In genomic region chr6:130076512-130076911, GRCh38 we compare ENCODE assay signal across 12 cellular contexts. TPM values are rescaled to one million over a fixed set of nuclear protein-coding genes. Genes with fewer than 3 reads are reported as not detected.
DNase-seq lines count a peak whose midpoint lies in the region; ATAC-seq, FAIRE-seq and TF ChIP-seq lines count a peak whose summit lies in the region.
"Had no signal": no experiment of that assay in that cellular context is flagged by ENCODE, and none has a peak within 500 bp of the region (broad histone marks: within the 10 kb centered on the region; RNA-seq: fewer than 3 reads in every experiment).

No MANE protein-coding gene starts in this region.

- POLR2A ChIA-PET in PC-9 (lab: Charles Lee; ENCODE audit: unreplicated experiment): no interaction called here

- CTCF ChIA-PET in PC-9 (lab: Charles Lee): no interaction called here

- H3K36me3 ChIP-seq in PC-9 (ENCODE audit: low read depth): no peaks in the 10 kb centered on the region
- no peaks in the 10 kb centered on the region for H3K36me3 ChIP-seq in fibroblast of lung (ENCODE audit: control insufficient read depth, insufficient read depth, low read length)
- H3K36me3 ChIP-seq: brain microvascular endothelial cell had no signal

- no peak overlapping the region for H3K4me2 ChIP-seq in PC-9
- H3K4me2 ChIP-seq in fibroblast of lung (ENCODE audit: extremely low read depth, insufficient read depth, low read length): no peak overlapping the region

- DNase-seq in PC-9: no peak
- peak; percentile 3 to 46 for DNase-seq in fibroblast of lung (ENCODE audit: low read depth in 2 of 2)
- no peak for DNase-seq in ecto neural progenitor cell (ENCODE audit: low spot score)
- no peak for DNase-seq in frontal cortex (ENCODE audit: low spot score in 2 of 2)
- DNase-seq: brain microvascular endothelial cell, GOT3 had no signal

- H3K9me3 ChIP-seq in PC-9 (ENCODE audit: insufficient read depth, low read depth) (no peaks in the 10 kb centered on the region), fibroblast of lung (ENCODE audit: control insufficient read depth, insufficient read depth, low read depth, low read length) (no peaks in the 10 kb centered on the region)

- peak; percentile 61 for FAIRE-seq in A204.1 (lab: Jason Lieb, UNC)
- no peak for FAIRE-seq in frontal cortex (lab: Jason Lieb, UNC)

- H3K4me1 ChIP-seq in PC-9 (replicated peaks; ENCODE audit: insufficient read depth) (no peaks in the 10 kb centered on the region), fibroblast of lung (ENCODE audit: control insufficient read depth, extremely low read depth, insufficient read depth, low read length) (no peaks in the 10 kb centered on the region)

- peak; percentile 25; the same call in 1 of the 3 replicates for TF ChIP-seq CTCF in GM12872 (IDR thresholded peaks at IDR 0.05; ENCODE audit: insufficient read depth, low read depth, low read length)
- peak; percentile 31; the same call in 1 of the 2 replicates for TF ChIP-seq CTCF in PC-9 (conservative IDR thresholded peaks at IDR 0.05)
- TF ChIP-seq CTCF in fibroblast of lung (conservative IDR thresholded peaks at IDR 0.05 in 1 of 2, IDR thresholded peaks at IDR 0.05 in 1 of 2; ENCODE audit: low read depth in 1 of 2, low read length in 2 of 2): peak in 1 of 2 donors; percentile 33

- no peak overlapping the region for H2AFZ ChIP-seq in PC-9
- no peak overlapping the region for H2AFZ ChIP-seq in fibroblast of lung (ENCODE audit: low read length)

- no peak overlapping the region for H3K27ac ChIP-seq in PC-9
- no peak overlapping the region for H3K27ac ChIP-seq in fibroblast of lung (ENCODE audit: insufficient read depth, low read length)
- H3K27ac ChIP-seq: brain microvascular endothelial cell, skin epidermis had no signal

- no peak overlapping the region for H3K4me3 ChIP-seq in PC-9
- no peak overlapping the region for H3K4me3 ChIP-seq in fibroblast of lung (replicated peaks in 1 of 4; ENCODE audit: control extremely low read depth in 1 of 4, insufficient read depth in 1 of 4, low read depth in 3 of 4, low read length in 4 of 4)
- H3K4me3 ChIP-seq: skin epidermis had no signal

- no peak for ATAC-seq in HG02938 (IDR thresholded peaks at IDR 0.05; ENCODE audit: unreplicated experiment)
- no peak for ATAC-seq in GM21526 (IDR thresholded peaks at IDR 0.05; ENCODE audit: low FRiP score, unreplicated experiment)
- ATAC-seq: Right ventricle myocardium inferior had no signal

- H3K27me3 ChIP-seq in PC-9 (ENCODE audit: insufficient read depth, low read depth): no peaks in the 10 kb centered on the region
- H3K27me3 ChIP-seq in fibroblast of lung (ENCODE audit: control insufficient read depth, insufficient read depth, low read length): no peaks in the 10 kb centered on the region
- H3K27me3 ChIP-seq: brain microvascular endothelial cell had no signal

- no peaks in the 10 kb centered on the region for H3F3A ChIP-seq in PC-9 (ENCODE audit: insufficient read depth, low read depth)

- intact Hi-C loops in PC-9 (cut with micrococcal nuclease; ENCODE audit: unreplicated experiment): no loop called here

- H4K20me1 ChIP-seq in PC-9 (ENCODE audit: insufficient read depth) (no peaks in the 10 kb centered on the region), fibroblast of lung (ENCODE audit: control insufficient read depth, extremely low read depth, insufficient read depth, low read length) (no peaks in the 10 kb centered on the region)

- H3K9ac ChIP-seq in fibroblast of lung (ENCODE audit: insufficient read depth, low read length): no peak overlapping the region

- no peaks in the 10 kb centered on the region for H3K9me2 ChIP-seq in PC-9 (ENCODE audit: insufficient read depth)

- H3K79me2 ChIP-seq in PC-9 (ENCODE audit: low read depth): no peaks in the 10 kb centered on the region
- H3K79me2 ChIP-seq in fibroblast of lung (ENCODE audit: control insufficient read depth, insufficient read depth, low read length): no peaks in the 10 kb centered on the region

- BruUV-seq in PC-9 (replicated peaks; lab: Mats Ljungman, UMichigan): no TSS peak

RNA-seq across cellular contexts. Expression of gene L3MBTL3, which starts 58.1 kb away (rescaled TPM):
- total RNA-seq in PC-9 (2021) (6.1 and 9.8 TPM in 2 replicates), fibroblast of lung (5.6 and 6.4 TPM in 2 replicates), frontal cortex (46.1 TPM)
- polyA plus RNA-seq in fibroblast of lung: 3.6 and 6.7 TPM in 2 replicates
- 3.2 and 6.9 TPM in 2 replicates for polyA plus RNA-seq in fibroblast of lung (2012)
- 3.4 and 9.7 TPM in 2 replicates for polyA minus RNA-seq in fibroblast of lung (ENCODE audit: low replicate concordance)

Comparison
In these comparisons a context has a peak if more than half of its experiments do, and no peak if none do; other contexts are left out.
1. DNase-seq: peak in fibroblast of lung (2 of 2); none in PC-9 (0 of 2), ecto neural progenitor cell (single experiment) and frontal cortex (0 of 2).